In the genomic region with DNA sequence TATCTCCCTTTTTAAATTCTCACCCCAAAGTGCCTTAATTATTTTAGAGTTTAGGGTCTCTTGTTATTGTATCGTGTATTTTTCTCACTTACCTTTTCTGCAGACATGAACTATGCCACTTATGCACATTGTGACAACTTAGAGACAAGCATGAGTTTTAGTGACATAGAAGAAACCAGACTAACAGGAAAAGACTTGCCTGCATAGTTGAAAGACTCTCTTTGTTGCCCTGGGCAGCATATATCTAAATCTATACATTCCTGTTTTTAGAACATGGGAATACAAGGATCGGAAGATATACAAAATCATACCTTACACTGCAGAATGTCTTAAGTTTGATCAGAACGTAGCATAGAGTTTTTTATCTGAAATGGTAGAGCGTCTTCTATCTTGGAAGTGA, we compare ENCODE assay signal across 34 cellular contexts.
"Had no signal": no experiment of that assay in that cellular context is flagged by ENCODE, and none has a peak within 500 bp of the region (broad histone marks: within the 10 kb centered on the region; RNA-seq: fewer than 3 reads in every experiment).

No MANE protein-coding gene starts in this region.

- H3K27me3 ChIP-seq: MG63 had no signal

- H3K36me3 ChIP-seq: MG63 had no signal

- H3K4me2 ChIP-seq: KMS-11 had no signal

- DNase-seq: Karpas-422, Kasumi-1, MG63, MM.1S, MV-4-11, NCI-H1048, NCI-H1092, NCI-H1092 treated with DMSO at 0.1 percent for 48 hours, NCI-H1105, NCI-H1105 treated with DMSO at 0.1 percent for 48 hours, NCI-H1417, NCI-H1417 treated with DMSO at 0.1 percent for 48 hours, NCI-H1436, NCI-H1436 treated with DMSO at 0.1 percent for 48 hours, NCI-H146, NCI-H1694, NCI-H1694 treated with DMSO at 0.1 percent for 48 hours, NCI-H187, NCI-H187 treated with DMSO at 0.1 percent for 48 hours, NCI-H1930, NCI-H2029, NCI-H2029 treated with DMSO at 0.1 percent for 48 hours, NCI-H2081, NCI-H2081 treated with DMSO at 0.1 percent for 48 hours, NCI-H2107, NCI-H2171, NCI-H2171 treated with DMSO at 0.1 percent for 48 hours, NCI-H2227 treated with DMSO at 0.1 percent for 48 hours, NCI-H226, NCI-H345, NCI-H446, NCI-H446 treated with DMSO at 0.1 percent for 48 hours, NCI-H510A had no signal

- H3K4me3 ChIP-seq: MG63 had no signal

- H3K27ac ChIP-seq: KMS-11 had no signal

- H3K9ac ChIP-seq: KMS-11 had no signal

- H3K9me3 ChIP-seq: MG63 had no signal
